Comparison of ENCODE assay signal across 21 cellular contexts in genomic region chr15:51323749-51324148, GRCh38. TPM values are rescaled to one million over a fixed set of nuclear protein-coding genes. Genes with fewer than 3 reads are reported as not detected.
"Had no signal": no experiment of that assay in that cellular context is flagged by ENCODE, and none has a peak within 500 bp of the region (broad histone marks: within the 10 kb centered on the region; RNA-seq: fewer than 3 reads in every experiment).

No MANE protein-coding gene starts in this region.

- H3K36me3 ChIP-seq: heart right ventricle, stomach, vagina had no signal

- H3K27ac Mint-ChIP-seq: naive thymus-derived CD8-positive, alpha-beta T cell; type B pancreatic cell had no signal

- H3K9me3 Mint-ChIP-seq: naive thymus-derived CD8-positive, alpha-beta T cell; type B pancreatic cell had no signal

- H3K27me3 ChIP-seq: heart right ventricle, stomach, vagina had no signal

- H3K4me3 Mint-ChIP-seq: naive thymus-derived CD8-positive, alpha-beta T cell; type B pancreatic cell had no signal

- H3K27me3 Mint-ChIP-seq: type B pancreatic cell had no signal

- ATAC-seq: esophagus mucosa; naive thymus-derived CD8-positive, alpha-beta T cell had no signal

- H3K4me3 ChIP-seq: heart right ventricle, mucosa of descending colon, stomach, vagina had no signal

- H3K36me3 Mint-ChIP-seq: naive thymus-derived CD8-positive, alpha-beta T cell; type B pancreatic cell had no signal

- H3K4me1 Mint-ChIP-seq: naive thymus-derived CD8-positive, alpha-beta T cell had no signal

- DNase-seq: cortex of kidney; effector memory CD4-positive, alpha-beta T cell; hypothalamus; kidney glomerular epithelial cell; mammary epithelial cell; mucosa of descending colon; naive thymus-derived CD8-positive, alpha-beta T cell; posterior cingulate gyrus; small intestine; stimulated activated CD4-positive, alpha-beta T cell treated with anti-CD3 and anti-CD28 coated beads, Interleukin-12 subunit alpha, Interleukin-12 subunit beta, amount 100 ng/mL, for 4 hours; stimulated activated naive CD4-positive, alpha-beta T cell; stomach had no signal

- H3K9me3 ChIP-seq: mucosa of descending colon, stomach, vagina had no signal

- H3K27ac ChIP-seq: stomach had no signal

RNA-seq across cellular contexts. Expression of gene CYP19A1, which starts 14.6 kb away (rescaled TPM):
- total RNA-seq: chondrocyte; esophagus mucosa; glomerular endothelial cell; naive thymus-derived CD8-positive, alpha-beta T cell; osteocyte; pulmonary artery endothelial cell had no signal
- polyA plus RNA-seq: naive thymus-derived CD8-positive, alpha-beta T cell; neural cell had no signal

RNA-seq across cellular contexts. Expression of gene GLDN, which starts 17.7 kb away (rescaled TPM):
- total RNA-seq: glomerular endothelial cell; naive thymus-derived CD8-positive, alpha-beta T cell; osteocyte; pulmonary artery endothelial cell had no signal
- polyA plus RNA-seq: mammary epithelial cell; naive thymus-derived CD8-positive, alpha-beta T cell had no signal
